In the genomic region with DNA sequence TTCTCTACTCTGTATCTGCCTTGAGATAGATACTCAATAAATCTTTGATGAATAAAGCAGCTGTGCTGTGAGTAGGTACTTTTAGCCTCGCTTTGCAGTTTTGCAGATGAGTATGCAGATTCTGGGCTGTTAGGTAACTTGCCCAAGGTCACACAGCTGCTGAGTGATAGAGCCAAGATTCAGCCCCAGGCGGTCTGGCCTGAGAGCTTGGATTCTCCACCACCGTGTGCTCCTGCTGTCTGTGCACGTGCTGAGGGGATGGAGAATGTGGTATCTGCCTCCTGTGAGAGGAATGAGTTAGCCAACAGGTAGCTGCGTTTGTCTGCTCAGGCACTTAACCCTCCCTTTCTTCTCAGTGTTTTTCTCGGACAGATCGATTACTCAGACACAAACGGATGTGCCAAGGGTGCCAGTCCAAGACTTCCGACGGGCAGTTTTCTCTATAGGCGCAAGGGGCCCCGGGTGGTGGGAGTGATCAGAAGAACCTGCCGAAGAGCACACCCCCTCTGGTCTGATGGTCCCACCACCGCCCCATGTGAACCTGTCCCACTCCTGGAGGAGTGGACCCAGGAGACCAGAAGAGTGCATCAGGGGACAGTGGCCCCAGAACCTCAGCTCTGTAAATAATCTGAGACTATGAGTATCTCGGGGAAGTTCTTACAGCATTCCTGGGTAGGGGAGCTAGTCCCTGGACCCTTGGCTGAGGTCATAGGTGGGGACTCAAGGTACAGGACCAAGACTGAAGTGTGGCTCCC, we compare ENCODE assay signal across 28 cellular contexts. TPM values are rescaled to one million over a fixed set of nuclear protein-coding genes. Genes with fewer than 3 reads are reported as not detected.
DNase-seq lines count a peak whose midpoint lies in the region; ATAC-seq, FAIRE-seq and TF ChIP-seq lines count a peak whose summit lies in the region.
"Had no signal": no experiment of that assay in that cellular context is flagged by ENCODE, and none has a peak within 500 bp of the region (broad histone marks: within the 10 kb centered on the region; RNA-seq: fewer than 3 reads in every experiment).

No MANE protein-coding gene starts in this region.

- no peak overlapping the region for H3K4me3 ChIP-seq in coronary artery
- H3K4me3 ChIP-seq: breast epithelium, GM23248, ovary, Peyer's patch had no signal

- H3K9me3 Mint-ChIP-seq in activated T-cell treated with anti-CD3 and anti-CD28 coated beads, Interleukin-2, amount 50 U/mL, for 4 hours, result no peaks in the 10 kb centered on the region
- no peaks in the 10 kb centered on the region for H3K9me3 Mint-ChIP-seq in stimulated activated effector memory CD8-positive, alpha-beta T cell treated with anti-CD3 and anti-CD28 coated beads, Interleukin-12 subunit alpha, Interleukin-12 subunit beta, amount 100 ng/mL, for 72 hours
- H3K9me3 Mint-ChIP-seq in effector memory CD8-positive, alpha-beta T cell, result no peaks in the 10 kb centered on the region
- H3K9me3 Mint-ChIP-seq: IgD-negative memory B cell, memory B cell, neural crest cell had no signal

- FAIRE-seq in GM12891 (lab: Jason Lieb, UNC), result no peak

- TF ChIP-seq POLR2A in GM12891 (IDR thresholded peaks at IDR 0.05; ENCODE audit: low read depth, low read length), result no peak; the same call in 1 of the 2 replicates

- H3K27ac ChIP-seq in coronary artery, result no peak overlapping the region
- H3K27ac ChIP-seq: GM23248, ovary, Peyer's patch had no signal

- peak; percentile 8 for DNase-seq in activated T-cell treated with anti-CD3 and anti-CD28 coated beads, Interleukin-2, amount 50 U/mL, for 1 hour
- no peak for DNase-seq in activated T-cell treated with anti-CD3 and anti-CD28 coated beads, Interleukin-2, amount 50 U/mL, for 4 hours
- DNase-seq in GM12891 (ENCODE audit: insufficient read length, low spot score) (no peak), coronary artery (ENCODE audit: low spot score) (peak; percentile 49)
- no peak for DNase-seq in stimulated activated effector memory CD8-positive, alpha-beta T cell treated with anti-CD3 and anti-CD28 coated beads, Interleukin-12 subunit alpha, Interleukin-12 subunit beta, amount 100 ng/mL, for 72 hours (ENCODE audit: low spot score in 2 of 2)
- DNase-seq in effector memory CD8-positive, alpha-beta T cell, result no peak
- DNase-seq: activated CD8-positive, alpha-beta memory T cell treated with anti-CD3 and anti-CD28 coated beads, Interleukin-2, amount 10 ng/mL, durations not matched to agents 7 days and 5 days; activated naive CD4-positive, alpha-beta T cell treated with anti-CD3 and anti-CD28 coated beads, Interleukin-2, amount 50 U/mL, for 16 hours; BE2C; Caco-2; DMS79; GDM1; GM23248; NCI-H1048; NCI-H446; NCI-H748 treated with DMSO at 0.1 percent for 48 hours; ovary; Peyer's patch; SHP77; stimulated activated naive CD4-positive, alpha-beta T cell; T-helper 2 cell had no signal

- H3K4me3 Mint-ChIP-seq in activated T-cell treated with anti-CD3 and anti-CD28 coated beads, Interleukin-2, amount 50 U/mL, for 4 hours, result no peak overlapping the region
- H3K4me3 Mint-ChIP-seq in stimulated activated effector memory CD8-positive, alpha-beta T cell treated with anti-CD3 and anti-CD28 coated beads, Interleukin-12 subunit alpha, Interleukin-12 subunit beta, amount 100 ng/mL, for 72 hours, result no peak overlapping the region
- H3K4me3 Mint-ChIP-seq in effector memory CD8-positive, alpha-beta T cell, result no peak overlapping the region
- H3K4me3 Mint-ChIP-seq: activated CD8-positive, alpha-beta memory T cell treated with anti-CD3 and anti-CD28 coated beads, Interleukin-2, amount 10 ng/mL, durations not matched to agents 7 days and 5 days; memory B cell; neural crest cell had no signal

- no peak for ATAC-seq in activated T-cell treated with anti-CD3 and anti-CD28 coated beads, Interleukin-2, amount 50 U/mL, for 4 hours
- ATAC-seq in stimulated activated effector memory CD8-positive, alpha-beta T cell treated with anti-CD3 and anti-CD28 coated beads, Interleukin-12 subunit alpha, Interleukin-12 subunit beta, amount 100 ng/mL, for 72 hours, result no peak
- ATAC-seq in effector memory CD8-positive, alpha-beta T cell (replicated peaks), result no peak
- ATAC-seq in HG02798 (IDR thresholded peaks at IDR 0.05; ENCODE audit: poor library complexity, unreplicated experiment), result no peak
- ATAC-seq: activated CD4-positive, CD25-positive, alpha-beta regulatory T cell treated with anti-CD3 and anti-CD28 coated beads, Interleukin-2, amount 50 U/mL, for 24 hours; activated CD8-positive, alpha-beta memory T cell treated with anti-CD3 and anti-CD28 coated beads, Interleukin-2, amount 10 ng/mL, durations not matched to agents 7 days and 5 days had no signal

- peaks cover 36% of the 10 kb centered on the region for H3K4me1 Mint-ChIP-seq in activated T-cell treated with anti-CD3 and anti-CD28 coated beads, Interleukin-2, amount 50 U/mL, for 4 hours (ENCODE audit: low read depth)
- peaks cover 52% of the 10 kb centered on the region for H3K4me1 Mint-ChIP-seq in stimulated activated effector memory CD8-positive, alpha-beta T cell treated with anti-CD3 and anti-CD28 coated beads, Interleukin-12 subunit alpha, Interleukin-12 subunit beta, amount 100 ng/mL, for 72 hours
- H3K4me1 Mint-ChIP-seq in effector memory CD8-positive, alpha-beta T cell (ENCODE audit: low read depth in 2 of 2), result peaks cover 23 to 27% of the 10 kb centered on the region in 2 donors

- H3K27ac Mint-ChIP-seq in stimulated activated effector memory CD8-positive, alpha-beta T cell treated with anti-CD3 and anti-CD28 coated beads, Interleukin-12 subunit alpha, Interleukin-12 subunit beta, amount 100 ng/mL, for 72 hours, result peak overlapping the region; percentile 26
- H3K27ac Mint-ChIP-seq in effector memory CD8-positive, alpha-beta T cell, result peak overlapping the region in 1 of 2 donors; percentile 73
- H3K27ac Mint-ChIP-seq: memory B cell had no signal

- TF ChIP-seq CTCF in coronary artery (IDR thresholded peaks at IDR 0.05), result no peak

- no peaks in the 10 kb centered on the region for H3K27me3 Mint-ChIP-seq in activated T-cell treated with anti-CD3 and anti-CD28 coated beads, Interleukin-2, amount 50 U/mL, for 4 hours (ENCODE audit: low read depth)
- no peaks in the 10 kb centered on the region for H3K27me3 Mint-ChIP-seq in effector memory CD8-positive, alpha-beta T cell
- H3K27me3 Mint-ChIP-seq: activated CD8-positive, alpha-beta memory T cell treated with anti-CD3 and anti-CD28 coated beads, Interleukin-2, amount 10 ng/mL, durations not matched to agents 7 days and 5 days; IgD-negative memory B cell; memory B cell had no signal

- H3K36me3 Mint-ChIP-seq in activated T-cell treated with anti-CD3 and anti-CD28 coated beads, Interleukin-2, amount 50 U/mL, for 4 hours (ENCODE audit: insufficient read depth), result peaks cover 27% of the 10 kb centered on the region
- peaks cover 100% of the 10 kb centered on the region for H3K36me3 Mint-ChIP-seq in stimulated activated effector memory CD8-positive, alpha-beta T cell treated with anti-CD3 and anti-CD28 coated beads, Interleukin-12 subunit alpha, Interleukin-12 subunit beta, amount 100 ng/mL, for 72 hours
- H3K36me3 Mint-ChIP-seq in effector memory CD8-positive, alpha-beta T cell (ENCODE audit: insufficient read depth), result peaks cover 63% of the 10 kb centered on the region

TF ChIP-seq in GM12891, 5 proteins besides CTCF, POLR2A, EP300 and RAD21:
- TF ChIP-seq POU2F2 (IDR thresholded peaks at IDR 0.05; ENCODE audit: low read depth, low read length) (no peak), POLR2AphosphoS5 (IDR thresholded peaks at IDR 0.05; ENCODE audit: low read depth, low read length) (peak; percentile 47; the same call in 1 of the 2 replicates), SPI1 (IDR thresholded peaks at IDR 0.05; ENCODE audit: low read depth, low read length) (no peak), PAX5 (IDR thresholded peaks at IDR 0.05; ENCODE audit: insufficient read depth, low read length, severe bottlenecking) (no peak), TAF1 (IDR thresholded peaks at IDR 0.05; ENCODE audit: low read depth, low read length) (no peak)
TF ChIP-seq in GM12891: peak in this region for 1.

RNA-seq across cellular contexts. Expression of a gene that starts 6.6 kb away (rescaled TPM):
- 10 to 100 TPM in 1 of 3 donors, 1 to 10 TPM in 2; 8.0 to 10.6 (median 9.3) TPM for total RNA-seq in activated T-cell treated with anti-CD3 and anti-CD28 coated beads, Interleukin-2, amount 50 U/mL, for 4 hours
- polyA plus RNA-seq in GM12891 (2012; ENCODE audit: low read depth, missing spikeins), result 8.6 TPM

RNA-seq across cellular contexts. Expression of a gene that starts 6.8 kb away (rescaled TPM):
- total RNA-seq in activated T-cell treated with anti-CD3 and anti-CD28 coated beads, Interleukin-2, amount 50 U/mL, for 4 hours, result 10 to 100 TPM; 29.7 to 41.5 (median 36.6) TPM
- polyA plus RNA-seq in GM12891 (2012; ENCODE audit: low read depth, missing spikeins), result 10.6 TPM

RNA-seq across cellular contexts. Expression of a gene that starts 19.7 kb away (rescaled TPM):
- total RNA-seq in activated T-cell treated with anti-CD3 and anti-CD28 coated beads, Interleukin-2, amount 50 U/mL, for 4 hours, result 100 to 1,000 TPM in 2 of 3 donors, 10 to 100 TPM in 1; 82.1 to 140 (median 124) TPM
- polyA plus RNA-seq in GM12891 (2012; ENCODE audit: low read depth, missing spikeins), result 154 TPM
- total RNA-seq: glomerular endothelial cell, neural crest cell had no signal

RNA-seq across cellular contexts. Expression of a gene that starts 44.7 kb away (rescaled TPM):
- 10 to 100 TPM; 34.4 to 38.4 (median 38.0) TPM for total RNA-seq in activated T-cell treated with anti-CD3 and anti-CD28 coated beads, Interleukin-2, amount 50 U/mL, for 4 hours
- 4.0 TPM for polyA plus RNA-seq in GM12891 (2012; ENCODE audit: low read depth, missing spikeins)

Comparison
In these comparisons a context has a peak if more than half of its experiments do, and no peak if none do; other contexts are left out.
1. DNase-seq: peak in activated T-cell treated with anti-CD3 and anti-CD28 coated beads, Interleukin-2, amount 50 U/mL, for 1 hour (single experiment) and coronary artery (single experiment); none in activated T-cell treated with anti-CD3 and anti-CD28 coated beads, Interleukin-2, amount 50 U/mL, for 4 hours (single experiment), GM12891 (single experiment), stimulated activated effector memory CD8-positive, alpha-beta T cell treated with anti-CD3 and anti-CD28 coated beads, Interleukin-12 subunit alpha, Interleukin-12 subunit beta, amount 100 ng/mL, for 72 hours (0 of 2) and effector memory CD8-positive, alpha-beta T cell (0 of 3).